14 cellular contexts compared by ENCODE assay signal in the genomic region with DNA sequence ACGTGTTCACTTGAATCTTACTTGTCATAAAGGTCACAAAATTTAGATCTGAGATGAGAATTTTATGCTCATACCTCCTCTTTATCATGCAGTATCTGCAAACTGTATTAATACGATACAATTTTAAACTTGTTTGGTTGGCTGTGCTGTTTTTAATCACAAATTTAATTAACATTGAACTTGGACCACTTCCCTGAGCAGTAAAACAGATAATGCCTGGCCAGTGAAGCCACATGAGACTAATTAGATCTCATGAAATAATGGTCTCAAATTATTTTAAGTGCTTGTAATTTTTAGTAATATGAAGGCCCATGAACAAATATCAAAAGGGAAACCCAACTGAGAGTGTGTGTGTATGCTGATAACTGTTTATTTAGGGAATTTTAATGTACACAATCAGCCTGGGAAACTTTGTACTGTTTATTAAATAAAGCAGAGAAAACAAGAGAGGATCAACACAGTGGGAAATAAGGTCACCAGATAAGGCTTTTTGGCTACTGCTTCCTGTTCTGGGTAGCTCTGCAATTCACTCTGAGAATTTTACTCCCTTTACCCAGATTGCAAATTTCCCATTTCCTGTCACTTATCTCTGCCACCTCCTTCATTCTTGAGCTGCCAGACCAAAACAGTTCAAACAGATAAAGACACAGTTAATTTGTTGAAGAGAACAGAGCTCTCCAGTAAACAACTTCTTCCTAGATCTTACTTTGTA.
A peak's percentile ranks its signal among the peaks of the same experiment; 100 is the strongest.
DNase-seq lines count a peak whose midpoint lies in the region; ATAC-seq and TF ChIP-seq lines count a peak whose summit lies in the region.
"Had no signal": no experiment of that assay in that cellular context is flagged by ENCODE, and none has a peak within 500 bp of the region (broad histone marks: within the 10 kb centered on the region; RNA-seq: fewer than 3 reads in every experiment).

No MANE protein-coding gene starts in this region.

- no peak overlapping the region for H3K4me2 ChIP-seq in mesenchymal stem cell (ENCODE audit: low read length, poor library complexity, severe bottlenecking)

- H3K36me3 ChIP-seq in mesenchymal stem cell (ENCODE audit: control insufficient read depth in 1 of 2, insufficient read depth in 2 of 2, low read depth in 1 of 2, low read length in 2 of 2): peaks cover 7 to 29% of the 10 kb centered on the region in 2 experiments

- H3K79me1 ChIP-seq in mesenchymal stem cell (replicated peaks; ENCODE audit: low read length, poor library complexity, severe bottlenecking): peaks cover 6% of the 10 kb centered on the region

- H2BK120ac ChIP-seq in mesenchymal stem cell (ENCODE audit: low read depth, low read length): no peak overlapping the region

- H3K4me1 ChIP-seq in mesenchymal stem cell (ENCODE audit: control insufficient read depth, insufficient read depth, low read depth, low read length): peaks cover 2% of the 10 kb centered on the region

- no peak overlapping the region for H2AK5ac ChIP-seq in mesenchymal stem cell (ENCODE audit: low read length, severe bottlenecking)

- H3K9me3 ChIP-seq in mesenchymal stem cell (ENCODE audit: control insufficient read depth, low read length): no peaks in the 10 kb centered on the region

- no peak overlapping the region for H4K91ac ChIP-seq in mesenchymal stem cell (ENCODE audit: low read length)

- TF ChIP-seq CTCF in choroid plexus epithelial cell (conservative IDR thresholded peaks at IDR 0.05; ENCODE audit: low read depth, low read length): no peak

- H3K4me3 ChIP-seq in choroid plexus epithelial cell (ENCODE audit: low read depth, low read length) (no peak overlapping the region), mesenchymal stem cell (ENCODE audit: insufficient read depth in 1 of 2, low read depth in 1 of 2, low read length in 2 of 2) (no peak overlapping the region)

- H2BK12ac ChIP-seq in mesenchymal stem cell (ENCODE audit: low read length in 2 of 2): no peak overlapping the region

- H3K4ac ChIP-seq in mesenchymal stem cell (ENCODE audit: low read depth in 1 of 2, low read length in 2 of 2): no peak overlapping the region

- H2BK15ac ChIP-seq in mesenchymal stem cell (ENCODE audit: low read depth, poor library complexity, severe bottlenecking): no peak overlapping the region

- H3K14ac ChIP-seq in mesenchymal stem cell (ENCODE audit: low read length in 2 of 2): no peak overlapping the region

- no peak overlapping the region for H2AFZ ChIP-seq in mesenchymal stem cell (ENCODE audit: low read depth, low read length)

- no peak overlapping the region for H2BK5ac ChIP-seq in mesenchymal stem cell (ENCODE audit: low read depth, low read length, poor library complexity, severe bottlenecking)

- H3K9ac ChIP-seq in mesenchymal stem cell (ENCODE audit: low read length): no peak overlapping the region

- DNase-seq in EH (ENCODE audit: low read depth) (peak; percentile 40), NCI-H2081 treated with DMSO at 0.1 percent for 48 hours (lab: John Stamatoyannopoulos, UW) (peak; percentile 14), choroid plexus epithelial cell (ENCODE audit: low read depth) (peak; percentile 17), mesenchymal stem cell (peak; percentile 43), NCI-H128 (lab: John Stamatoyannopoulos, UW; ENCODE audit: unreplicated experiment) (no peak), SW 1271 (lab: John Stamatoyannopoulos, UW) (no peak)
- DNase-seq in activated CD4-positive, alpha-beta T cell treated with anti-CD3 and anti-CD28 coated beads for 4 hours: no peak
- DNase-seq: activated CD4-positive, alpha-beta memory T cell treated with anti-CD3 and anti-CD28 coated beads, Interleukin-2, amount 10 ng/mL, durations not matched to agents 7 days and 5 days; aorta; DMS53; midbrain; NCI-H1092 treated with DMSO at 0.1 percent for 48 hours; NCI-H510A had no signal

- H3K27ac ChIP-seq in mesenchymal stem cell (ENCODE audit: low read length, poor library complexity, severe bottlenecking): no peak overlapping the region

- H3K27me3 ChIP-seq in mesenchymal stem cell (ENCODE audit: control insufficient read depth in 1 of 2, insufficient read depth in 1 of 2, low read length in 2 of 2): no peaks in the 10 kb centered on the region

- no peak overlapping the region for H3K23ac ChIP-seq in mesenchymal stem cell (ENCODE audit: low read length in 2 of 2)

- no peak for ATAC-seq in GM18502 (IDR thresholded peaks at IDR 0.05; ENCODE audit: poor library complexity, unreplicated experiment)

- H4K8ac ChIP-seq in mesenchymal stem cell (ENCODE audit: low read length): no peak overlapping the region

- WGBS in mesenchymal stem cell: no CpG with 5 or more reads among the region's 2 CpGs

- H3K18ac ChIP-seq in mesenchymal stem cell (ENCODE audit: low read depth in 1 of 2, low read length in 2 of 2): no peak overlapping the region

Comparison
In these comparisons a context has a peak if more than half of its experiments do, and no peak if none do; other contexts are left out.
1. DNase-seq: peak in EH (single experiment), NCI-H2081 treated with DMSO at 0.1 percent for 48 hours (single experiment), choroid plexus epithelial cell (single experiment) and mesenchymal stem cell (single experiment); none in NCI-H128 (single experiment), SW 1271 (0 of 2) and activated CD4-positive, alpha-beta T cell treated with anti-CD3 and anti-CD28 coated beads for 4 hours (0 of 2).